ENCODE assay signal across 21 cellular contexts in genomic region chr11:38274031-38274430, GRCh38.
A peak's percentile ranks its signal among the peaks of the same experiment; 100 is the strongest.
DNase-seq lines count a peak whose midpoint lies in the region; ATAC-seq and TF ChIP-seq lines count a peak whose summit lies in the region.
"Had no signal": no experiment of that assay in that cellular context is flagged by ENCODE, and none has a peak within 500 bp of the region (broad histone marks: within the 10 kb centered on the region; RNA-seq: fewer than 3 reads in every experiment).

No MANE protein-coding gene starts in this region.

- intact Hi-C loops in A673 (cut with micrococcal nuclease; ENCODE audit: unreplicated experiment) (no loop called here), right lobe of liver (cut with DNase I) (no loop called here), ascending aorta (cut with DNase I) (no loop called here)

- H3K9me3 ChIP-seq in A673 (ENCODE audit: low read depth, low read length, poor library complexity, severe bottlenecking) (peaks cover 14% of the 10 kb centered on the region), MG63 (peaks cover 7% of the 10 kb centered on the region), right lobe of liver (no peaks in the 10 kb centered on the region), ascending aorta (no peaks in the 10 kb centered on the region)
- H3K9me3 ChIP-seq: SJSA1 had no signal

- CTCF ChIA-PET in A673 (lab: Charles Lee), result no interaction called here

- POLR2A ChIA-PET in A673 (lab: Charles Lee; ENCODE audit: low non-redundant PET), result no interaction called here

- peak; percentile 17 for DNase-seq in A673 (ENCODE audit: low spot score)
- DNase-seq in MG63, result peak; percentile 44
- peak; percentile 14 for DNase-seq in astrocyte of the hippocampus (ENCODE audit: low read depth, low spot score)
- DNase-seq in fibroblast of the conjunctiva (ENCODE audit: low read depth), result peak; percentile 29
- no peak for DNase-seq in right lobe of liver
- DNase-seq in COLO829 (ENCODE audit: low spot score), result no peak
- DNase-seq in ascending aorta (ENCODE audit: low spot score in 2 of 2), result no peak
- DNase-seq in Kasumi-1 (lab: John Stamatoyannopoulos, UW), result no peak
- DNase-seq: 8988T, C1 segment of cervical spinal cord, COR-L47, DMS53, GOT3, HFFc6, KG1, NCI-H1417, NCI-H1930, NCI-H2171, NCI-H510A, RPMI8226 had no signal

- 60% methylated on average over 2 of the region's 2 CpGs for WGBS in right lobe of liver (ENCODE audit: insufficient coverage, low coverage, low lambda C conversion rate, missing lambda C conversion rate)

- H3K4me1 ChIP-seq in A673 (ENCODE audit: insufficient read depth, low read length, poor library complexity, severe bottlenecking) (no peaks in the 10 kb centered on the region), right lobe of liver (no peaks in the 10 kb centered on the region), ascending aorta (no peaks in the 10 kb centered on the region)
- H3K4me1 ChIP-seq: SJSA1 had no signal

- no TSS peak for BruUV-seq in A673 (replicated peaks; lab: Mats Ljungman, UMichigan)

- no peaks in the 10 kb centered on the region for H3K27me3 ChIP-seq in A673 (replicated peaks; ENCODE audit: insufficient read depth, low read depth, low read length, poor library complexity)
- H3K27me3 ChIP-seq in MG63, result no peaks in the 10 kb centered on the region
- H3K27me3 ChIP-seq in right lobe of liver, result no peaks in the 10 kb centered on the region
- H3K27me3 ChIP-seq in ascending aorta, result no peaks in the 10 kb centered on the region
- H3K27me3 ChIP-seq: SJSA1 had no signal

- TF ChIP-seq POLR2A in right lobe of liver (IDR thresholded peaks at IDR 0.05), result no peak

- no peak overlapping the region for H3K27ac ChIP-seq in A673 (ENCODE audit: low read depth, low read length, poor library complexity, severe bottlenecking)
- H3K27ac ChIP-seq in right lobe of liver, result no peak overlapping the region
- H3K27ac ChIP-seq in ascending aorta, result no peak overlapping the region
- H3K27ac ChIP-seq: SJSA1 had no signal

- no peaks in the 10 kb centered on the region for H3K36me3 ChIP-seq in A673 (ENCODE audit: insufficient read depth, low read length, poor library complexity, severe bottlenecking)
- no peaks in the 10 kb centered on the region for H3K36me3 ChIP-seq in MG63
- H3K36me3 ChIP-seq in right lobe of liver, result no peaks in the 10 kb centered on the region
- no peaks in the 10 kb centered on the region for H3K36me3 ChIP-seq in ascending aorta
- H3K36me3 ChIP-seq: SJSA1 had no signal

- H3K4me3 ChIP-seq in A673 (ENCODE audit: low read depth, low read length, poor library complexity, severe bottlenecking), result no peak overlapping the region
- H3K4me3 ChIP-seq in MG63, result no peak overlapping the region
- H3K4me3 ChIP-seq in right lobe of liver, result no peak overlapping the region
- no peak overlapping the region for H3K4me3 ChIP-seq in ascending aorta
- H3K4me3 ChIP-seq: SJSA1 had no signal

- no peak for ATAC-seq in right lobe of liver

- TF ChIP-seq CTCF in A673 (conservative IDR thresholded peaks at IDR 0.05; ENCODE audit: low read depth, low read length) (no peak), right lobe of liver (IDR thresholded peaks at IDR 0.05) (no peak), ascending aorta (IDR thresholded peaks at IDR 0.05) (no peak)

Comparison
In these comparisons a context has a peak if more than half of its experiments do, and no peak if none do; other contexts are left out.
1. DNase-seq: peak in A673 (single experiment), MG63 (single experiment), astrocyte of the hippocampus (single experiment) and fibroblast of the conjunctiva (single experiment); none in right lobe of liver (0 of 3), COLO829 (single experiment), ascending aorta (0 of 2) and Kasumi-1 (0 of 2).